24 cellular contexts compared by ENCODE assay signal in genomic region chr17:66647391-66647983, GRCh38.
DNase-seq lines count a peak whose midpoint lies in the region; ATAC-seq and TF ChIP-seq lines count a peak whose summit lies in the region.
"Had no signal": no experiment of that assay in that cellular context is flagged by ENCODE, and none has a peak within 500 bp of the region (broad histone marks: within the 10 kb centered on the region; RNA-seq: fewer than 3 reads in every experiment).

No MANE protein-coding gene starts in this region.

- H3K27ac ChIP-seq in PC-3 (ENCODE audit: low read length) (no peak overlapping the region), right lobe of liver (no peak overlapping the region), transverse colon (peak overlapping the region in 1 of 4 donors; percentile 35)
- H3K27ac ChIP-seq: A549, GM23248, SJCRH30 had no signal

- peaks cover 34% of the 10 kb centered on the region for H3K4me1 Mint-ChIP-seq in chondrocyte (ENCODE audit: low read depth)

- WGBS in right lobe of liver (ENCODE audit: insufficient coverage, low coverage, low lambda C conversion rate, missing lambda C conversion rate), result 66% methylated on average over 6 of the region's 7 CpGs
- WGBS in transverse colon (ENCODE audit: low coverage in 1 of 2), 2 donors, result 56 to 71% methylated on average over 5 to 7 of the region's 7 CpGs

- TF ChIP-seq EP300 in transverse colon (IDR thresholded peaks at IDR 0.05; ENCODE audit: low read depth), result no peak

- intact Hi-C loops in PC-3 (cut with micrococcal nuclease) (no loop called here), right lobe of liver (cut with DNase I) (no loop called here), transverse colon (cut with DNase I; ENCODE audit: low total_unique reads) (no loop called here)

- POLR2A ChIA-PET in PC-3 (lab: Charles Lee; ENCODE audit: unreplicated experiment) (no interaction called here), HEK293T (lab: Yijun Ruan, JAX) (interaction anchor here (1.0 kb wide), 1 partner anchor 97 kb away, joined by 3 read pairs; no protein-coding TSS in a partner anchor)

- no peak for DNase-seq in PC-3
- peak; percentile 31 for DNase-seq in fibroblast of peridontal ligament (ENCODE audit: extremely low read depth)
- DNase-seq in right lobe of liver, result peak in 1 of 3 donors; percentile 47
- peak; percentile 29 for DNase-seq in transverse colon
- DNase-seq in chondrocyte (ENCODE audit: low spot score), result no peak
- no peak for DNase-seq in NCI-H187 (lab: John Stamatoyannopoulos, UW)
- no peak for DNase-seq in HEK293T (ENCODE audit: extremely low spot score)
- DNase-seq: BE2C; CD4-positive, alpha-beta T cell; COR-L47; DMS79; GM23248; H9; MM.1S; NCI-H1048; NCI-H1417 treated with DMSO at 0.1 percent for 48 hours; NCI-H187 treated with DMSO at 0.1 percent for 48 hours; NCI-H2107; NCI-H226; NCI-H510A treated with DMSO at 0.1 percent for 48 hours; NCI-H774; SJCRH30 had no signal

- TF ChIP-seq POLR2A in right lobe of liver (IDR thresholded peaks at IDR 0.05) (no peak), transverse colon (IDR thresholded peaks at IDR 0.05) (no peak)

- H4K20me1 ChIP-seq in PC-3 (ENCODE audit: low read length), result no peaks in the 10 kb centered on the region

- H3K4me3 ChIP-seq in PC-3 (ENCODE audit: low read length) (no peak overlapping the region), right lobe of liver (no peak overlapping the region), transverse colon (no peak overlapping the region)
- H3K4me3 ChIP-seq: A549, GM23248, K562, SJCRH30 had no signal

- no peaks in the 10 kb centered on the region for H3K79me2 ChIP-seq in PC-3 (ENCODE audit: low read length)

- peaks cover 16% of the 10 kb centered on the region for H3K36me3 Mint-ChIP-seq in chondrocyte (ENCODE audit: low read depth)

- H3K9ac ChIP-seq in PC-3 (ENCODE audit: low read length), result no peak overlapping the region
- H3K9ac ChIP-seq: GM23248 had no signal

- BruUV-seq in PC-3 (replicated peaks; lab: Mats Ljungman, UMichigan), result TSS peak; percentile 6

- no peak overlapping the region for H2AFZ ChIP-seq in PC-3 (ENCODE audit: low read length)
- H2AFZ ChIP-seq: GM23248 had no signal

- TF ChIP-seq CTCF in PC-3 (conservative IDR thresholded peaks at IDR 0.05; ENCODE audit: low read depth, low read length) (no peak), right lobe of liver (IDR thresholded peaks at IDR 0.05) (no peak), transverse colon (IDR thresholded peaks at IDR 0.05) (no peak), chondrocyte (IDR thresholded peaks at IDR 0.05) (no peak)

- H3K27ac Mint-ChIP-seq in chondrocyte (ENCODE audit: unreplicated experiment), result no peak overlapping the region
- H3K27ac Mint-ChIP-seq: CD4-positive, alpha-beta T cell had no signal

- H3K27me3 ChIP-seq in PC-3 (ENCODE audit: low read length) (no peaks in the 10 kb centered on the region), right lobe of liver (no peaks in the 10 kb centered on the region), transverse colon (no peaks in the 10 kb centered on the region)
- H3K27me3 ChIP-seq: BE2C, SJCRH30 had no signal

- H3K36me3 ChIP-seq in PC-3 (ENCODE audit: low read depth, low read length), result peaks cover 11% of the 10 kb centered on the region; the same call in 1 of the 2 replicates
- H3K36me3 ChIP-seq in right lobe of liver, result peaks cover 0 to 10% (median 0%) of the 10 kb centered on the region in 4 donors
- H3K36me3 ChIP-seq in transverse colon, result no peaks in the 10 kb centered on the region

- H3F3A ChIP-seq in PC-3 (ENCODE audit: low read length, unreplicated experiment), result no peaks in the 10 kb centered on the region

- H3K4me1 ChIP-seq in PC-3 (ENCODE audit: insufficient read depth, low read length), result peaks cover 1% of the 10 kb centered on the region
- H3K4me1 ChIP-seq in right lobe of liver, result no peaks in the 10 kb centered on the region
- peaks cover 0 to 16% (median 9%) of the 10 kb centered on the region in 4 donors for H3K4me1 ChIP-seq in transverse colon
- H3K4me1 ChIP-seq: A549, BE2C, SJCRH30 had no signal

- no peaks in the 10 kb centered on the region for H3K9me3 ChIP-seq in PC-3 (ENCODE audit: low read length)
- no peaks in the 10 kb centered on the region for H3K9me3 ChIP-seq in right lobe of liver
- H3K9me3 ChIP-seq in transverse colon, result no peaks in the 10 kb centered on the region
- H3K9me3 ChIP-seq: A549, BE2C, SJCRH30 had no signal

- in situ Hi-C loops in transverse colon (cut with MboI; ENCODE audit: low pct_ligation_motif_present in 1 of 4, low pct_unique_long_range_greater_than_20kb in 1 of 4, low sequenced_read_pairs in 3 of 4), result no loop called here

- no peak overlapping the region for H3K4me2 ChIP-seq in PC-3 (ENCODE audit: low read length)
- H3K4me2 ChIP-seq: A549 had no signal

- CTCF ChIA-PET in PC-3 (lab: Charles Lee) (interaction anchor here (0.5 kb wide), 1 partner anchor 14 kb away, joined by 3 read pairs; no protein-coding TSS in a partner anchor), HEK293T (lab: Yijun Ruan, JAX) (no interaction called here)

- no peaks in the 10 kb centered on the region for H3K9me2 ChIP-seq in PC-3 (replicated peaks; ENCODE audit: low read length)

- ATAC-seq in PC-3 (no peak), right lobe of liver (peak; percentile 72 to 94 (median 89))
- ATAC-seq: A549, K562 had no signal

- H3K9me3 Mint-ChIP-seq in chondrocyte (ENCODE audit: low read depth), result no peaks in the 10 kb centered on the region
- H3K9me3 Mint-ChIP-seq: CD4-positive, alpha-beta T cell; H9 had no signal

- H3K4me3 Mint-ChIP-seq in chondrocyte (ENCODE audit: unreplicated experiment), result no peak overlapping the region
- H3K4me3 Mint-ChIP-seq: CD4-positive, alpha-beta T cell; H9 had no signal

- H3K27me3 Mint-ChIP-seq in chondrocyte (ENCODE audit: low read depth), result no peaks in the 10 kb centered on the region
- H3K27me3 Mint-ChIP-seq: CD4-positive, alpha-beta T cell had no signal

TF ChIP-seq in HEK293T, 16 proteins besides CTCF, POLR2A, EP300 and RAD21:
- TF ChIP-seq FOXA1 (IDR thresholded peaks at IDR 0.05) (no peak), SUZ12 (IDR thresholded peaks at IDR 0.05) (no peak), TARDBP (IDR thresholded peaks at IDR 0.05) (no peak), BHLHE40 (IDR thresholded peaks at IDR 0.05; ENCODE audit: borderline replicate concordance) (no peak), LEF1 (IDR thresholded peaks at IDR 0.05; ENCODE audit: borderline replicate concordance) (no peak), FOXK2 (IDR thresholded peaks at IDR 0.05) (no peak), HDGF (IDR thresholded peaks at IDR 0.05; ENCODE audit: borderline replicate concordance) (no peak), L3MBTL2 (conservative IDR thresholded peaks at IDR 0.05) (no peak), FOXM1 (IDR thresholded peaks at IDR 0.05; ENCODE audit: borderline replicate concordance) (no peak), SP1 (IDR thresholded peaks at IDR 0.05) (no peak), ELF4 (IDR thresholded peaks at IDR 0.05) (no peak), NFRKB (IDR thresholded peaks at IDR 0.05) (no peak), ARNT (IDR thresholded peaks at IDR 0.05) (no peak), CTBP1 (IDR thresholded peaks at IDR 0.05; ENCODE audit: borderline replicate concordance) (no peak), PKNOX1 (IDR thresholded peaks at IDR 0.05) (no peak), ZNF384 (IDR thresholded peaks at IDR 0.05) (no peak)

Comparison
In these comparisons a context has a peak if more than half of its experiments do, and no peak if none do; other contexts are left out.
1. DNase-seq: peak in fibroblast of peridontal ligament (single experiment) and transverse colon (single experiment); none in PC-3 (single experiment), chondrocyte (single experiment), NCI-H187 (0 of 2) and HEK293T (single experiment).